Comparison of ENCODE assay signal across 1 cellular context in genomic region chr13:45092668-45093067, GRCh38.
TF ChIP-seq lines count a peak whose summit lies in the region.

No MANE protein-coding gene starts in this region.

TF ChIP-seq in GM23338, 12 proteins besides CTCF, POLR2A, EP300 and RAD21 (continued from another document):
- TF ChIP-seq ZNF462 (CRISPR knock-in tag; IDR thresholded peaks at IDR 0.05) = no peak
- TF ChIP-seq EZH2 (IDR thresholded peaks at IDR 0.05; ENCODE audit: low read depth, unreplicated experiment) = no peak
- no peak for TF ChIP-seq STAT1 (IDR thresholded peaks at IDR 0.05; ENCODE audit: unreplicated experiment)
- TF ChIP-seq ZNF331 (CRISPR knock-in tag; IDR thresholded peaks at IDR 0.05; ENCODE audit: low read depth) = no peak
- no peak for TF ChIP-seq CREB1 (CRISPR knock-in tag; IDR thresholded peaks at IDR 0.05; ENCODE audit: low read depth)
- TF ChIP-seq POLR2AphosphoS5 (IDR thresholded peaks at IDR 0.05; ENCODE audit: low read depth) = no peak
- no peak for TF ChIP-seq REST (IDR thresholded peaks at IDR 0.05; ENCODE audit: unreplicated experiment)
TF ChIP-seq in GM23338: peak in this region for 0.
